8 cellular contexts compared by ENCODE assay signal in genomic region chr12:15910864-15911696, GRCh38. TPM values are rescaled to one million over a fixed set of nuclear protein-coding genes. Genes with fewer than 3 reads are reported as not detected.
DNase-seq lines count a peak whose midpoint lies in the region; ATAC-seq and TF ChIP-seq lines count a peak whose summit lies in the region.

Gene DERA, plus strand, starts transcription at chr12:15911332. Its CDS starts 52 bp downstream, at chr12:15911384.

- DNase-seq in Ammon's horn (ENCODE audit: low spot score) (peak; percentile 79), NCI-H345 treated with DMSO at 0.1 percent for 48 hours (lab: John Stamatoyannopoulos, UW; ENCODE audit: unreplicated experiment) (peak; percentile 76), dedifferentiated amniotic fluid mesenchymal stem cell (ENCODE audit: extremely low spot score) (peak; percentile 36), left lung (peak; percentile 85 to 98)
- DNase-seq in activated CD4-positive, alpha-beta T cell treated with anti-CD3 and anti-CD28 coated beads, Interleukin-2, amount 10 ng/mL, durations not matched to agents 24 days and 14 days: peak; percentile 90
- DNase-seq in stimulated activated CD4-positive, alpha-beta T cell treated with anti-CD3 and anti-CD28 coated beads, Interleukin-2, amount 100 ng/mL, for 48 hours: peak; percentile 53 to 54

- peak within 1 kb of the TSS; percentile 77 for H3K27ac Mint-ChIP-seq in activated CD4-positive, alpha-beta T cell treated with anti-CD3 and anti-CD28 coated beads, Interleukin-2, amount 10 ng/mL, durations not matched to agents 24 days and 14 days

- intact Hi-C loops in activated CD4-positive, alpha-beta T cell treated with anti-CD3 and anti-CD28 coated beads, Interleukin-2, amount 10 ng/mL, durations not matched to agents 24 days and 14 days (cut with micrococcal nuclease): loop anchor here (1.0 kb wide), 2 partner anchors 13 to 29 kb away; partner anchors contain the start of gene STRAP
- intact Hi-C loops in left lung (cut with DNase I): no loop called here

- H3K4me3 Mint-ChIP-seq in activated CD4-positive, alpha-beta T cell treated with anti-CD3 and anti-CD28 coated beads, Interleukin-2, amount 10 ng/mL, durations not matched to agents 24 days and 14 days: peak within 1 kb of the TSS; percentile 84

- peak in 1 of 2 donors; percentile 35 for TF ChIP-seq CTCF in left lung (IDR thresholded peaks at IDR 0.05)

- H3K36me3 Mint-ChIP-seq in activated CD4-positive, alpha-beta T cell treated with anti-CD3 and anti-CD28 coated beads, Interleukin-2, amount 10 ng/mL, durations not matched to agents 24 days and 14 days (ENCODE audit: low read depth): no peaks in the 10 kb centered on the region

- H3K9me3 ChIP-seq in left lung: no peaks in the 10 kb centered on the region

- peak within 1 kb of the TSS; percentile 65 to 81 for H3K4me3 ChIP-seq in left lung

- H3K27me3 Mint-ChIP-seq in activated CD4-positive, alpha-beta T cell treated with anti-CD3 and anti-CD28 coated beads, Interleukin-2, amount 10 ng/mL, durations not matched to agents 24 days and 14 days: no peaks in the 10 kb centered on the region

- peak within 1 kb of the TSS; percentile 95 for H3K27ac ChIP-seq in left lung

- H3K27me3 ChIP-seq in left lung: no peaks in the 10 kb centered on the region

- H3K4me1 ChIP-seq in left lung: peaks cover 0 to 27% of the 10 kb centered on the region in 2 donors

- ATAC-seq in GM19023 (IDR thresholded peaks at IDR 0.05; ENCODE audit: unreplicated experiment): peak; percentile 94
- ATAC-seq in HG03196 (IDR thresholded peaks at IDR 0.05; ENCODE audit: unreplicated experiment): peak; percentile 94
- ATAC-seq in left lung: peak; percentile 99

- peaks cover 0 to 13% of the 10 kb centered on the region in 2 donors for H3K36me3 ChIP-seq in left lung

- no peaks in the 10 kb centered on the region for H3K9me3 Mint-ChIP-seq in activated CD4-positive, alpha-beta T cell treated with anti-CD3 and anti-CD28 coated beads, Interleukin-2, amount 10 ng/mL, durations not matched to agents 24 days and 14 days

- peaks cover 10% of the 10 kb centered on the region for H3K4me1 Mint-ChIP-seq in activated CD4-positive, alpha-beta T cell treated with anti-CD3 and anti-CD28 coated beads, Interleukin-2, amount 10 ng/mL, durations not matched to agents 24 days and 14 days

RNA-seq across cellular contexts. Expression of gene DERA, which starts in this region (rescaled TPM):
- total RNA-seq in activated CD4-positive, alpha-beta T cell treated with anti-CD3 and anti-CD28 coated beads, Interleukin-2, amount 10 ng/mL, durations not matched to agents 24 days and 14 days: 15.9 and 17.3 TPM in 2 replicates
- 10 to 100 TPM; 36.1 to 37.3 TPM for total RNA-seq in left lung

Comparison
In these comparisons a context has a peak if more than half of its experiments do, and no peak if none do; other contexts are left out.
1. Peak in every context shown above with its lines: DNase-seq, ATAC-seq, H3K4me3 ChIP-seq and H3K27ac ChIP-seq.
2. DNase-seq: peak in every context shown above with its lines; median percentile 92 in left lung; 90 in activated CD4-positive, alpha-beta T cell treated with anti-CD3 and anti-CD28 coated beads, Interleukin-2, amount 10 ng/mL, durations not matched to agents 24 days and 14 days; 79 in Ammon's horn; 76 in NCI-H345 treated with DMSO at 0.1 percent for 48 hours; 54 in stimulated activated CD4-positive, alpha-beta T cell treated with anti-CD3 and anti-CD28 coated beads, Interleukin-2, amount 100 ng/mL, for 48 hours; 36 in dedifferentiated amniotic fluid mesenchymal stem cell.